Comparison of ENCODE assay signal across 25 cellular contexts in the genomic region with DNA sequence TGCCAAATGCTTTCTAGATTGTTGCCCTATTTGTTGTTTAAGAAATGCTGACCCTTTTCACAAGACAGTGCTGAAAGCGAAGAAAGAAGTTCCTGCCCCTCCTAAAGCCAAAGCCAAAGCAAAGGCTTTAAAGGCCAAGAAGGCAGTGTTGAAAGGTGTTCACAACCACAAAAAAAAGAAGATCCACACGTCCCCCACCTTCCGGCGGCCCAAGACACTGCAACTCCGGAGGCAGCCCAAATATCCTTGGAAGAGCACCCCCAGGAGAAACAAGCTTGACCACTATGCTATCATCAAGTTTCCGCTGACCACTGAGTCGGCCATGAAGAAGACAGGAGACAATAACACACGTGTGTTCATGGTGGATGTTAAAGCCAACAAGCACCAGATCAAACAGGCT.
"Had no signal": no experiment of that assay in that cellular context is flagged by ENCODE, and none has a peak within 500 bp of the region (broad histone marks: within the 10 kb centered on the region; RNA-seq: fewer than 3 reads in every experiment).

No MANE protein-coding gene starts in this region.

- H3K36me3 ChIP-seq: esophagus squamous epithelium, heart right ventricle, left lung, right lobe of liver, transverse colon had no signal

- H3K4me3 ChIP-seq: esophagus squamous epithelium, heart right ventricle, left lung, lung, mucosa of descending colon, right lobe of liver, testis, transverse colon had no signal

- H3K27me3 ChIP-seq: esophagus squamous epithelium, heart right ventricle, left lung, right lobe of liver, testis, transverse colon had no signal

- DNase-seq: activated CD4-positive, alpha-beta T cell treated with anti-CD3 and anti-CD28 coated beads for 4 hours; activated CD4-positive, alpha-beta T cell treated with anti-CD3 and anti-CD28 coated beads, Interleukin-2, amount 50 U/mL, for 4 hours; activated CD4-positive, CD25-positive, alpha-beta regulatory T cell; activated gamma-delta T cell treated with Interleukin-2 at 50 U/mL for 16 hours; activated naive CD4-positive, alpha-beta T cell treated with anti-CD3 and anti-CD28 coated beads, Interleukin-2, amount 50 U/mL, for 16 hours; activated T-cell treated with anti-CD3 and anti-CD28 coated beads, Interleukin-2, amount 50 U/mL, for 1 hour; amniotic stem cell; central memory CD4-positive, alpha-beta T cell; esophagus squamous epithelium; foreskin melanocyte; heart right ventricle; left lung; mucosa of descending colon; posterior cingulate gyrus; right lobe of liver; stimulated activated CD4-positive, alpha-beta T cell treated with anti-CD3 and anti-CD28 coated beads, Interleukin-12 subunit alpha, Interleukin-12 subunit beta, amount 100 ng/mL, for 4 hours; stimulated activated CD4-positive, alpha-beta T cell treated with anti-CD3 and anti-CD28 coated beads, Interleukin-4, amount 100 ng/mL, for 1 hour; stimulated activated naive CD8-positive, alpha-beta T cell treated with anti-CD3 and anti-CD28 coated beads, Interleukin-15, Interleukin-2, amounts not matched to agents 100 U/mL and 50 U/mL, for 24 hours; T-helper 1 cell; testis; transverse colon had no signal

- H3K27ac ChIP-seq: esophagus squamous epithelium, left lung, right lobe of liver, testis, transverse colon had no signal

- H3K36me3 Mint-ChIP-seq: natural killer cell treated with Interleukin-12 subunit alpha and Interleukin-12 subunit beta and Interleukin-15 and Interleukin-18, amount 100 ng/mL, for 72 hours had no signal

- ATAC-seq: left lung; mucosa of descending colon; natural killer cell treated with Interleukin-12 subunit alpha and Interleukin-12 subunit beta and Interleukin-15 and Interleukin-18, amount 100 ng/mL, for 72 hours; right lobe of liver; stimulated activated naive CD8-positive, alpha-beta T cell treated with anti-CD3 and anti-CD28 coated beads, Interleukin-15, Interleukin-2, amounts not matched to agents 100 U/mL and 50 U/mL, for 24 hours had no signal

- H3K9me3 ChIP-seq: mucosa of descending colon, right lobe of liver, testis had no signal

- H3K27ac Mint-ChIP-seq: activated T-helper 1 cell treated with anti-CD3 and anti-CD28 coated beads, Interleukin-12 subunit alpha, Interleukin-12 subunit beta, Interleukin-2, Interleukin-4 antibody, amounts not matched to agents 30 ng/mL and 10 ng/mL and 1 ng/mL, durations not matched to agents 14 hours and 24 hours and 36 hours; natural killer cell treated with Interleukin-12 subunit alpha and Interleukin-12 subunit beta and Interleukin-15 and Interleukin-18, amount 100 ng/mL, for 72 hours; T-helper 2 cell treated with Interferon-gamma antibody and Interleukin-4, amounts not matched to agents 5 μg/mL and 100 μg/mL, for 36 hours had no signal

- H3K4me3 Mint-ChIP-seq: activated T-helper 1 cell treated with anti-CD3 and anti-CD28 coated beads, Interleukin-12 subunit alpha, Interleukin-12 subunit beta, Interleukin-2, Interleukin-4 antibody, amounts not matched to agents 30 ng/mL and 10 ng/mL and 1 ng/mL, durations not matched to agents 14 hours and 24 hours and 36 hours; natural killer cell treated with Interleukin-12 subunit alpha and Interleukin-12 subunit beta and Interleukin-15 and Interleukin-18, amount 100 ng/mL, for 72 hours; T-helper 2 cell treated with Interferon-gamma antibody and Interleukin-4, amounts not matched to agents 5 μg/mL and 100 μg/mL, for 36 hours had no signal

- H3K4me1 ChIP-seq: right lobe of liver, testis had no signal

- H3K9me3 Mint-ChIP-seq: natural killer cell treated with Interleukin-12 subunit alpha and Interleukin-12 subunit beta and Interleukin-15 and Interleukin-18, amount 100 ng/mL, for 72 hours had no signal
